ENCODE assay signal across 17 cellular contexts in the genomic region with DNA sequence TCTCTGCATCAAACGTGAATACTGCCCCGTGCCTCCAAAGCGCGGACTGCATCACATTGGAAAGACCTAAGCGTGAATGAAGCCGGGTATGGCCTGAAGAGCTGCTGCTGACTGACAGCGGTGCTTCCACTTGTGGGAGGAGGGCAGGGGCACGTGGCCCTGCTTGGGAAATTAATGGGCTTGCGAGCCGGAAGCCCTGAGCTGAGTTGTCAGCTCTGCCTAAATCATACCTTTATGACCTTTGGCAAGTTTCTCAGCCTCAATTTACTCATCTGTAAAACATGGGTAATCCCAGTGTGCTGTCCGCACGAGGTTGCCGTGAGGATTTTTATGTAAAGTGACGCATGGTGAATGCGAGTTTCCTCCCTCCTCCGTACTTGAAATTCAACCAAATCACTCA.
DNase-seq lines count a peak whose midpoint lies in the region; ATAC-seq and TF ChIP-seq lines count a peak whose summit lies in the region.
"Had no signal": no experiment of that assay in that cellular context is flagged by ENCODE, and none has a peak within 500 bp of the region (broad histone marks: within the 10 kb centered on the region; RNA-seq: fewer than 3 reads in every experiment).

No MANE protein-coding gene starts in this region.

- TF ChIP-seq CTCF in AG09309 (IDR thresholded peaks at IDR 0.05; ENCODE audit: control insufficient read depth, insufficient read depth, low read depth, low read length, missing control alignments), result no peak
- TF ChIP-seq CTCF in HFFc6 (IDR thresholded peaks at IDR 0.05), result no peak
- TF ChIP-seq CTCF in fibroblast of villous mesenchyme (IDR thresholded peaks at IDR 0.05; ENCODE audit: insufficient read depth, low read depth, low read length), result no peak

- H3K4me3 ChIP-seq in AG09309 (ENCODE audit: control insufficient read depth, low read depth, low read length) (no peak overlapping the region), fibroblast of villous mesenchyme (ENCODE audit: low read depth, low read length) (no peak overlapping the region)
- H3K4me3 ChIP-seq: BLaER1, GM12878, PC-9 had no signal

- peak; percentile 52 for DNase-seq in AG09309 (ENCODE audit: low read depth)
- DNase-seq in HFFc6, result peak; percentile 29
- peak; percentile 12 for DNase-seq in fibroblast of villous mesenchyme (ENCODE audit: low read depth)
- peak; percentile 53 for DNase-seq in renal cortical epithelial cell (ENCODE audit: low read depth)
- DNase-seq in activated T-cell treated with anti-CD3 and anti-CD28 coated beads, Interleukin-2, amount 50 U/mL, for 48 hours, result no peak
- DNase-seq: Calu3; CD8-positive, alpha-beta T cell; EL; NCI-H187; NCI-H2107; NCI-H510A; PC-9 had no signal

- ATAC-seq in HG02610 (IDR thresholded peaks at IDR 0.05; ENCODE audit: unreplicated experiment) (no peak), HG02981 (IDR thresholded peaks at IDR 0.05; ENCODE audit: unreplicated experiment) (no peak), HG03460 (IDR thresholded peaks at IDR 0.05; ENCODE audit: unreplicated experiment) (no peak)
- ATAC-seq: CD8-positive, alpha-beta T cell; GM12878 had no signal

- peaks cover 36% of the 10 kb centered on the region for H3K4me1 Mint-ChIP-seq in HFFc6 (ENCODE audit: low read depth)

- no peaks in the 10 kb centered on the region for H3K36me3 Mint-ChIP-seq in HFFc6 (ENCODE audit: low read depth)
- H3K36me3 Mint-ChIP-seq: CD8-positive, alpha-beta T cell had no signal

- H3K27ac Mint-ChIP-seq in HFFc6, result no peak overlapping the region
- H3K27ac Mint-ChIP-seq: CD8-positive, alpha-beta T cell had no signal

- no peaks in the 10 kb centered on the region for H3K9me3 Mint-ChIP-seq in HFFc6
- H3K9me3 Mint-ChIP-seq: CD8-positive, alpha-beta T cell had no signal

- no peak overlapping the region for H3K4me3 Mint-ChIP-seq in HFFc6
- H3K4me3 Mint-ChIP-seq: CD8-positive, alpha-beta T cell had no signal

- no peaks in the 10 kb centered on the region; the same call in 1 of the 2 replicates for H3K27me3 Mint-ChIP-seq in HFFc6 (ENCODE audit: insufficient read depth)

Comparison
In these comparisons a context has a peak if more than half of its experiments do, and no peak if none do; other contexts are left out.
1. DNase-seq: peak in AG09309 (single experiment), HFFc6 (single experiment), fibroblast of villous mesenchyme (single experiment) and renal cortical epithelial cell (single experiment); none in activated T-cell treated with anti-CD3 and anti-CD28 coated beads, Interleukin-2, amount 50 U/mL, for 48 hours (0 of 2).